11 cellular contexts compared by ENCODE assay signal in the genomic region with DNA sequence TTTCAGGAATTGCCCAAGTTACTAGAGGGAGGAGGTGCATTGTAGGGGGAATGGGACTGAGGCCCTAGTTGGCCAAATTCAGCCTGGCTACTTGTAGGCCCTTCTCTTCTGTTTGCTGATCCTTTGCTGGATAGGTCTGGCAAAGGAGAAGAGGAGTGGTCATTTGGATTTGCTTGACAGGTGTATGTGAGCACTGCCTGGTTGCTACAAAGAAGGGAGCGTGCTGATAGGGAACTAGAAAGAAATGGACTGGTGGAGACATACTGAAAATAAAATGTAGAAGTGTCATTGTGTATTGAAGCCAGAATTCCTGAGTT. TPM values are rescaled to one million over a fixed set of nuclear protein-coding genes. Genes with fewer than 3 reads are reported as not detected.
DNase-seq lines count a peak whose midpoint lies in the region; ATAC-seq and TF ChIP-seq lines count a peak whose summit lies in the region.
"Had no signal": no experiment of that assay in that cellular context is flagged by ENCODE, and none has a peak within 500 bp of the region (broad histone marks: within the 10 kb centered on the region; RNA-seq: fewer than 3 reads in every experiment).

No MANE protein-coding gene starts in this region.

- H3K9me3 ChIP-seq in left ventricle myocardium inferior (replicated peaks) (no peaks in the 10 kb centered on the region), heart right ventricle (no peaks in the 10 kb centered on the region), left lung (no peaks in the 10 kb centered on the region)
- H3K9me3 ChIP-seq: esophagus squamous epithelium had no signal

- H3K36me3 Mint-ChIP-seq in T-cell: peaks cover 6% of the 10 kb centered on the region

- peaks cover 65 to 74% (median 71%) of the 10 kb centered on the region in 3 donors for H3K4me1 Mint-ChIP-seq in T-cell

- no peaks in the 10 kb centered on the region for H3K36me3 ChIP-seq in left ventricle myocardium inferior
- H3K36me3 ChIP-seq in heart right ventricle: peaks cover 0 to 10% (median 0%) of the 10 kb centered on the region in 9 donors
- no peaks in the 10 kb centered on the region for H3K36me3 ChIP-seq in left lung

- no peaks in the 10 kb centered on the region for H3K9me3 Mint-ChIP-seq in T-cell

- H3K27ac ChIP-seq in left ventricle myocardium inferior (replicated peaks) (peak overlapping the region; percentile 18), heart right ventricle (peak overlapping the region in 2 of 10 donors; percentile 15 to 43), left lung (peak overlapping the region in 1 of 2 donors; percentile 88)

- CTCF ChIA-PET in T-cell (lab: Charles Lee): no interaction called here

- H3K4me3 ChIP-seq in left ventricle myocardium inferior (no peak overlapping the region), heart right ventricle (no peak overlapping the region), left lung (peak overlapping the region in 1 of 2 donors; percentile 88)
- H3K4me3 ChIP-seq: esophagus squamous epithelium, smooth muscle cell had no signal

- DNase-seq in left ventricle myocardium inferior: no peak
- DNase-seq in heart right ventricle: no peak
- no peak for DNase-seq in T-cell
- no peak for DNase-seq in left lung
- DNase-seq in cerebellum (ENCODE audit: low spot score): no peak
- no peak for DNase-seq in DMS 273 treated with DMSO at 0.1 percent for 48 hours (lab: John Stamatoyannopoulos, UW)
- no peak for DNase-seq in stimulated activated CD4-positive, alpha-beta T cell treated with anti-CD3 and anti-CD28 coated beads, Interleukin-15, amount 100 ng/mL, for 24 hours
- DNase-seq in COR-L47 (lab: John Stamatoyannopoulos, UW): no peak
- DNase-seq: esophagus squamous epithelium, NCI-H146 had no signal

- H3K27me3 ChIP-seq in left ventricle myocardium inferior (ENCODE audit: low read depth) (no peaks in the 10 kb centered on the region), heart right ventricle (no peaks in the 10 kb centered on the region), left lung (no peaks in the 10 kb centered on the region)
- H3K27me3 ChIP-seq: esophagus squamous epithelium had no signal

- 90 to 100% methylated on average over 1 of the region's 1 CpG for WGBS in heart right ventricle, 2 donors

- intact Hi-C loops in left ventricle myocardium inferior (cut with micrococcal nuclease): no loop called here
- intact Hi-C loops in heart right ventricle (cut with DNase I): loop anchor here in 1 of 10 donors (5.0 kb wide), 1 partner anchor 36 kb away; no protein-coding TSS in a partner anchor
- intact Hi-C loops in left lung (cut with DNase I): no loop called here

- ATAC-seq in heart right ventricle (no peak), T-cell (replicated peaks in 1 of 4) (no peak), left lung (peak; percentile 7)

- H3K27me3 Mint-ChIP-seq in T-cell: no peaks in the 10 kb centered on the region

- POLR2A ChIA-PET in T-cell (lab: Charles Lee): interaction anchor here in 1 of 2 donors (0.6 kb wide), 1 partner anchor 51 kb away, joined by 3 read pairs; no protein-coding TSS in a partner anchor

- peak overlapping the region; percentile 45 to 99 (median 49) for H3K4me3 Mint-ChIP-seq in T-cell

- peak overlapping the region; percentile 68 to 69 for H3K27ac Mint-ChIP-seq in T-cell

- TF ChIP-seq CTCF in left ventricle myocardium inferior (IDR thresholded peaks at IDR 0.05; ENCODE audit: borderline replicate concordance) (no peak), heart right ventricle (IDR thresholded peaks at IDR 0.05) (no peak), left lung (IDR thresholded peaks at IDR 0.05) (no peak)

- H3K4me1 ChIP-seq in left ventricle myocardium inferior (peaks cover 90% of the 10 kb centered on the region), heart right ventricle (peaks cover 4 to 88% (median 57%) of the 10 kb centered on the region in 9 donors), left lung (peaks cover 26 to 86% of the 10 kb centered on the region in 2 donors)

RNA-seq across cellular contexts. Expression of gene PSMA6, which starts 3.6 kb away (rescaled TPM):
- total RNA-seq in left ventricle myocardium inferior (179 TPM), heart right ventricle (100 to 1,000 TPM; 150 to 228 (median 166) TPM), T-cell (100 to 1,000 TPM in 1 of 5 donors, 10 to 100 TPM in 4; 93.6 to 109 (median 96.9) TPM), left lung (100 to 1,000 TPM; 139 to 258 TPM), cerebellum (87.9 TPM)
- 100 to 1,000 TPM in 1 of 2 donors, 10 to 100 TPM in 1; 92.3 to 233 TPM for polyA plus RNA-seq in heart right ventricle
